Comparison of ENCODE assay signal across 20 cellular contexts in genomic region chr16:50293041-50293783, GRCh38. TPM values are rescaled to one million over a fixed set of nuclear protein-coding genes. Genes with fewer than 3 reads are reported as not detected.
DNase-seq lines count a peak whose midpoint lies in the region; ATAC-seq and TF ChIP-seq lines count a peak whose summit lies in the region.
"Had no signal": no experiment of that assay in that cellular context is flagged by ENCODE, and none has a peak within 500 bp of the region (broad histone marks: within the 10 kb centered on the region; RNA-seq: fewer than 3 reads in every experiment).

No MANE protein-coding gene starts in this region.

- no peaks in the 10 kb centered on the region for H3K9me3 ChIP-seq in CD4-positive, alpha-beta memory T cell (ENCODE audit: control insufficient read depth in 1 of 2, low read length in 2 of 2)
- no peaks in the 10 kb centered on the region for H3K9me3 ChIP-seq in osteoblast (ENCODE audit: low read depth, low read length)

- peaks cover 4 to 25% (median 6%) of the 10 kb centered on the region in 4 donors for H3K4me1 Mint-ChIP-seq in CD4-positive, alpha-beta memory T cell
- H3K4me1 Mint-ChIP-seq in chondrocyte (ENCODE audit: low read depth) = no peaks in the 10 kb centered on the region

- CTCF ChIA-PET in CD4-positive, alpha-beta memory T cell (lab: Charles Lee; ENCODE audit: partially characterized antibody) = no interaction called here

- H3K9me3 Mint-ChIP-seq in CD4-positive, alpha-beta memory T cell = no peaks in the 10 kb centered on the region
- no peaks in the 10 kb centered on the region for H3K9me3 Mint-ChIP-seq in chondrocyte (ENCODE audit: low read depth)
- H3K9me3 Mint-ChIP-seq: HFFc6 had no signal

- H4K20me1 ChIP-seq in osteoblast (ENCODE audit: insufficient read depth, low read length) = peaks cover 11% of the 10 kb centered on the region

- H2AFZ ChIP-seq in osteoblast (ENCODE audit: low read length) = no peak overlapping the region

- intact Hi-C loops in Right ventricle myocardium inferior (cut with DNase I) = no loop called here
- intact Hi-C loops in cardiac septum (cut with DNase I) = no loop called here
- intact Hi-C loops in CD4-positive, alpha-beta memory T cell (cut with micrococcal nuclease) = no loop called here

- H3K27ac ChIP-seq in CD4-positive, alpha-beta memory T cell (ENCODE audit: low read depth, low read length) = no peak overlapping the region
- no peak overlapping the region for H3K27ac ChIP-seq in osteoblast (ENCODE audit: low read depth, low read length)
- H3K27ac ChIP-seq: C4-2B had no signal

- ATAC-seq in Right ventricle myocardium inferior (no peak), HG02623 (IDR thresholded peaks at IDR 0.05; ENCODE audit: unreplicated experiment) (no peak), HG02870 (IDR thresholded peaks at IDR 0.05; ENCODE audit: unreplicated experiment) (no peak)
- ATAC-seq: GM12878 had no signal

- no peaks in the 10 kb centered on the region for H3K4me1 ChIP-seq in CD4-positive, alpha-beta memory T cell (ENCODE audit: insufficient read depth, low read length)
- no peaks in the 10 kb centered on the region for H3K4me1 ChIP-seq in osteoblast (ENCODE audit: insufficient read depth, low read length)

- no peaks in the 10 kb centered on the region for H3K27me3 Mint-ChIP-seq in CD4-positive, alpha-beta memory T cell
- H3K27me3 Mint-ChIP-seq in chondrocyte (ENCODE audit: low read depth) = no peaks in the 10 kb centered on the region

- H3K27me3 ChIP-seq in CD4-positive, alpha-beta memory T cell (ENCODE audit: insufficient read depth, low read length) = no peaks in the 10 kb centered on the region
- no peaks in the 10 kb centered on the region for H3K27me3 ChIP-seq in osteoblast (ENCODE audit: insufficient read depth, low read length)

- H3K27ac Mint-ChIP-seq in CD4-positive, alpha-beta memory T cell = peak overlapping the region in 4 of 7 donors; percentile 21 to 76 (median 38)
- H3K27ac Mint-ChIP-seq in chondrocyte (ENCODE audit: unreplicated experiment) = no peak overlapping the region
- H3K27ac Mint-ChIP-seq: HFFc6 had no signal

- TF ChIP-seq CTCF in chondrocyte (IDR thresholded peaks at IDR 0.05) = no peak
- TF ChIP-seq CTCF in osteoblast (IDR thresholded peaks at IDR 0.05; ENCODE audit: extremely low read depth, low read depth, low read length) = no peak

- no peak overlapping the region for H3K4me2 ChIP-seq in osteoblast (ENCODE audit: insufficient read depth, low read length)

- POLR2A ChIA-PET in CD4-positive, alpha-beta memory T cell (lab: Charles Lee; ENCODE audit: partially characterized antibody) = interaction anchor here (0.6 kb wide), 1 partner anchor 14 kb away, joined by 3 read pairs; no protein-coding TSS in a partner anchor

- peaks cover 77% of the 10 kb centered on the region for H3K36me3 ChIP-seq in CD4-positive, alpha-beta memory T cell (ENCODE audit: insufficient read depth, low read length)
- peaks cover 35% of the 10 kb centered on the region for H3K36me3 ChIP-seq in osteoblast (ENCODE audit: insufficient read depth, low read length)

- DNase-seq in Right ventricle myocardium inferior (ENCODE audit: missing footprints) (peak; percentile 34), cardiac septum (ENCODE audit: low spot score) (no peak), chondrocyte (ENCODE audit: low spot score) (peak; percentile 57), osteoblast (ENCODE audit: insufficient read length, low spot score, missing footprints) (peak; percentile 42), GOT3 (lab: John Stamatoyannopoulos, UW) (no peak)
- peak in 1 of 5 donors; percentile 12 for DNase-seq in CD4-positive, alpha-beta memory T cell
- DNase-seq: COR-L47, DMS79 treated with DMSO at 0.1 percent for 48 hours, H7, HFFc6, MV-4-11, NCI-H1694, NCI-H2081, NCI-H2171 treated with DMSO at 0.1 percent for 48 hours, NCI-H524 treated with DMSO at 0.1 percent for 48 hours, SHP77 had no signal

- H3K4me3 ChIP-seq in CD4-positive, alpha-beta memory T cell (ENCODE audit: low read length in 2 of 2) = no peak overlapping the region
- H3K4me3 ChIP-seq in osteoblast (ENCODE audit: insufficient read depth, low read length) = no peak overlapping the region
- H3K4me3 ChIP-seq: GM12878 had no signal

- peaks cover 4% of the 10 kb centered on the region for H3K79me2 ChIP-seq in osteoblast (ENCODE audit: insufficient read depth, low read length)

- no peak overlapping the region for H3K4me3 Mint-ChIP-seq in CD4-positive, alpha-beta memory T cell
- no peak overlapping the region for H3K4me3 Mint-ChIP-seq in chondrocyte (ENCODE audit: unreplicated experiment)
- H3K4me3 Mint-ChIP-seq: HFFc6 had no signal

- peaks cover 26 to 71% of the 10 kb centered on the region in 2 donors for H3K36me3 Mint-ChIP-seq in CD4-positive, alpha-beta memory T cell
- H3K36me3 Mint-ChIP-seq in chondrocyte (ENCODE audit: low read depth) = no peaks in the 10 kb centered on the region

RNA-seq across cellular contexts. Expression of gene ADCY7, which starts 26.9 kb away (rescaled TPM):
- total RNA-seq in Right ventricle myocardium inferior = 11.7 TPM
- 6.2 TPM for total RNA-seq in cardiac septum
- 100 to 1,000 TPM; 230 to 235 TPM for total RNA-seq in CD4-positive, alpha-beta memory T cell
- 10 to 100 TPM; 34.8 to 69.7 TPM for polyA plus RNA-seq in CD4-positive, alpha-beta memory T cell
- total RNA-seq in chondrocyte = 8.8 to 11.8 TPM (median 9.1 TPM) in 3 replicates
- 49.5 and 51.0 TPM in 2 replicates for total RNA-seq in osteoblast

Comparison
In these comparisons a context has a peak if more than half of its experiments do, and no peak if none do; other contexts are left out.
1. DNase-seq: peak in Right ventricle myocardium inferior (single experiment), chondrocyte (single experiment) and osteoblast (single experiment); none in cardiac septum (single experiment) and GOT3 (single experiment).